Comparison of ENCODE assay signal across 1 cellular context in the genomic region with DNA sequence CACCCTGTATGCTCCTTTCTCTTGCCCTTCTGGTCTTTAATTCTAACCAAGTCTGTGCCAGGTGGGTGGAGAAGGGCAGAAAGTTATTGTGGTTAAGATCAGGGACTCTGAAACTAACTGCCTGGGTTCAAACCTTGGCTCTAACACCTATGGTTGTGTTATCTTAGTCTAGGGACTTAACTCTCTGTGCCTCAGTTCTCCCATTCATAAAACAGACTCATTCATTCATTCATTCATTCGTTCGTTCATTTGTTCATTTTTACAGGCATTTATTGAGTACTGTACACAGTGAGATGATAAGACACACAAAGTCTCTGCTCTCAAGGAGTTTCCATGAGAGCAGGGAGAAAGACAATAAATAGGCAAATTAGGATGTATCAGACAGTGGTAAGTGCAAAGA.
TF ChIP-seq lines count a peak whose summit lies in the region.

No MANE protein-coding gene starts in this region.

TF ChIP-seq in K562, 482 proteins besides CTCF, POLR2A, EP300 and RAD21:
- TF ChIP-seq, protein P1, sequence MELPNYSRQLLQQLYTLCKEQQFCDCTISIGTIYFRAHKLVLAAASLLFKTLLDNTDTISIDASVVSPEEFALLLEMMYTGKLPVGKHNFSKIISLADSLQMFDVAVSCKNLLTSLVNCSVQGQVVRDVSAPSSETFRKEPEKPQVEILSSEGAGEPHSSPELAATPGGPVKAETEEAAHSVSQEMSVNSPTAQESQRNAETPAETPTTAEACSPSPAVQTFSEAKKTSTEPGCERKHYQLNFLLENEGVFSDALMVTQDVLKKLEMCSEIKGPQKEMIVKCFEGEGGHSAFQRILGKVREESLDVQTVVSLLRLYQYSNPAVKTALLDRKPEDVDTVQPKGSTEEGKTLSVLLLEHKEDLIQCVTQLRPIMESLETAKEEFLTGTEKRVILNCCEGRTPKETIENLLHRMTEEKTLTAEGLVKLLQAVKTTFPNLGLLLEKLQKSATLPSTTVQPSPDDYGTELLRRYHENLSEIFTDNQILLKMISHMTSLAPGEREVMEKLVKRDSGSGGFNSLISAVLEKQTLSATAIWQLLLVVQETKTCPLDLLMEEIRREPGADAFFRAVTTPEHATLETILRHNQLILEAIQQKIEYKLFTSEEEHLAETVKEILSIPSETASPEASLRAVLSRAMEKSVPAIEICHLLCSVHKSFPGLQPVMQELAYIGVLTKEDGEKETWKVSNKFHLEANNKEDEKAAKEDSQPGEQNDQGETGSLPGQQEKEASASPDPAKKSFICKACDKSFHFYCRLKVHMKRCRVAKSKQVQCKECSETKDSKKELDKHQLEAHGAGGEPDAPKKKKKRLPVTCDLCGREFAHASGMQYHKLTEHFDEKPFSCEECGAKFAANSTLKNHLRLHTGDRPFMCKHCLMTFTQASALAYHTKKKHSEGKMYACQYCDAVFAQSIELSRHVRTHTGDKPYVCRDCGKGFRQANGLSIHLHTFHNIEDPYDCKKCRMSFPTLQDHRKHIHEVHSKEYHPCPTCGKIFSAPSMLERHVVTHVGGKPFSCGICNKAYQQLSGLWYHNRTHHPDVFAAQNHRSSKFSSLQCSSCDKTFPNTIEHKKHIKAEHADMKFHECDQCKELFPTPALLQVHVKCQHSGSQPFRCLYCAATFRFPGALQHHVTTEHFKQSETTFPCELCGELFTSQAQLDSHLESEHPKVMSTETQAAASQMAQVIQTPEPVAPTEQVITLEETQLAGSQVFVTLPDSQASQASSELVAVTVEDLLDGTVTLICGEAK (IDR thresholded peaks at IDR 0.05) = no peak
- TF ChIP-seq, protein P1 (CRISPR knock-in tag; IDR thresholded peaks at IDR 0.05) = no peak
- peak; percentile 79 for TF ChIP-seq ZNF24 (IDR thresholded peaks at IDR 0.05)
